32 cellular contexts compared by ENCODE assay signal in genomic region chr2:194214192-194214591, GRCh38.
DNase-seq lines count a peak whose midpoint lies in the region; ATAC-seq and TF ChIP-seq lines count a peak whose summit lies in the region.
"Had no signal": no experiment of that assay in that cellular context is flagged by ENCODE, and none has a peak within 500 bp of the region (broad histone marks: within the 10 kb centered on the region; RNA-seq: fewer than 3 reads in every experiment).

No MANE protein-coding gene starts in this region.

- H3K36me3 Mint-ChIP-seq in WTC11 (no peaks in the 10 kb centered on the region), Calu3 (ENCODE audit: insufficient read depth, unreplicated experiment) (no peaks in the 10 kb centered on the region)
- H3K36me3 Mint-ChIP-seq in effector memory CD8-positive, alpha-beta T cell (ENCODE audit: insufficient read depth): no peaks in the 10 kb centered on the region
- H3K36me3 Mint-ChIP-seq: CD14-positive monocyte; CD4-positive, alpha-beta memory T cell; CD4-positive, CD25-positive, alpha-beta regulatory T cell; CD8-positive, alpha-beta memory T cell; CD8-positive, alpha-beta T cell had no signal

- H3K36me3 ChIP-seq in adipocyte (ENCODE audit: control insufficient read depth, insufficient read depth, low read length, severe bottlenecking) (no peaks in the 10 kb centered on the region), subcutaneous abdominal adipose tissue (ENCODE audit: control insufficient read depth in 5 of 5, insufficient read depth in 5 of 5, low read length in 5 of 5) (no peaks in the 10 kb centered on the region), prostate gland (no peaks in the 10 kb centered on the region)
- H3K36me3 ChIP-seq: BE2C; BLaER1; BLaER1 treated with 17β-estradiol and CSF1 and Interleukin-3, amounts not matched to agents 10 nM and 100 nM had no signal

- TF ChIP-seq POLR2A in prostate gland (IDR thresholded peaks at IDR 0.05): no peak

- intact Hi-C loops in prostate gland (cut with DNase I) (no loop called here), Calu3 (cut with micrococcal nuclease; ENCODE audit: unreplicated experiment) (no loop called here)

- ATAC-seq in WTC11: no peak
- no peak for ATAC-seq in effector memory CD8-positive, alpha-beta T cell (replicated peaks)
- ATAC-seq: A549; CD8-positive, alpha-beta T cell had no signal

- peak overlapping the region; percentile 19 for H3K27ac ChIP-seq in subcutaneous abdominal adipose tissue (ENCODE audit: low read depth, low read length)
- H3K27ac ChIP-seq in prostate gland: no peak overlapping the region
- H3K27ac ChIP-seq: 22Rv1; A549; BLaER1; BLaER1 treated with 17β-estradiol and CSF1 and Interleukin-3, amounts not matched to agents 10 nM and 100 nM; C4-2B had no signal

- BruUV-seq in Calu3 (replicated peaks; lab: Mats Ljungman, UMichigan): no TSS peak

- H3K9ac ChIP-seq in adipocyte (ENCODE audit: low read length) (peak overlapping the region; percentile 42), subcutaneous abdominal adipose tissue (ENCODE audit: low read length in 5 of 5) (no peak overlapping the region)
- H3K9ac ChIP-seq: BLaER1; BLaER1 treated with 17β-estradiol and CSF1 and Interleukin-3, amounts not matched to agents 10 nM and 100 nM had no signal

- H3K27ac Mint-ChIP-seq in WTC11 (no peak overlapping the region), Calu3 (ENCODE audit: unreplicated experiment) (no peak overlapping the region)
- no peak overlapping the region for H3K27ac Mint-ChIP-seq in effector memory CD8-positive, alpha-beta T cell
- H3K27ac Mint-ChIP-seq: B cell; CD14-positive monocyte; CD4-positive, alpha-beta memory T cell; CD4-positive, alpha-beta T cell; CD4-positive, CD25-positive, alpha-beta regulatory T cell; CD8-positive, alpha-beta memory T cell; CD8-positive, alpha-beta T cell had no signal

- peaks cover 3% of the 10 kb centered on the region for H3K9me3 ChIP-seq in adipocyte (ENCODE audit: control insufficient read depth, low read length)
- H3K9me3 ChIP-seq in subcutaneous abdominal adipose tissue (ENCODE audit: control insufficient read depth in 5 of 5, low read length in 5 of 5): no peaks in the 10 kb centered on the region
- H3K9me3 ChIP-seq in prostate gland: no peaks in the 10 kb centered on the region
- H3K9me3 ChIP-seq: A549; BE2C; BLaER1; BLaER1 treated with 17β-estradiol and CSF1 and Interleukin-3, amounts not matched to agents 10 nM and 100 nM; Caco-2 had no signal

- H3K9me3 Mint-ChIP-seq in WTC11 (peaks cover under 1% of the 10 kb centered on the region; the same call in 1 of the 2 replicates), Calu3 (ENCODE audit: low read depth, unreplicated experiment) (peaks cover 7% of the 10 kb centered on the region)
- H3K9me3 Mint-ChIP-seq in effector memory CD8-positive, alpha-beta T cell: no peaks in the 10 kb centered on the region
- H3K9me3 Mint-ChIP-seq: CD4-positive, alpha-beta T cell had no signal

- DNase-seq in WTC11 (ENCODE audit: low spot score) (no peak), adipocyte (ENCODE audit: low read depth) (no peak), prostate gland (ENCODE audit: low spot score) (no peak), Calu3 (no peak)
- no peak for DNase-seq in effector memory CD8-positive, alpha-beta T cell
- DNase-seq: 8988T; ACHN; AML-193; BE2C; C1 segment of cervical spinal cord; Caco-2; CD4-positive, alpha-beta memory T cell; CD4-positive, alpha-beta T cell; CD4-positive, CD25-positive, alpha-beta regulatory T cell; CD8-positive, alpha-beta memory T cell; CD8-positive, alpha-beta T cell; COR-L47; DMS 273 treated with DMSO at 0.1 percent for 48 hours; DMS153; DMS53; DMS79; DMS79 treated with DMSO at 0.1 percent for 48 hours; DND-41; EL had no signal

- H3K4me1 ChIP-seq in adipocyte (ENCODE audit: control insufficient read depth, insufficient read depth, low read length) (peaks cover 7% of the 10 kb centered on the region), subcutaneous abdominal adipose tissue (ENCODE audit: control insufficient read depth in 5 of 5, insufficient read depth in 5 of 5, low read length in 5 of 5) (peaks cover 0 to 37% (median 3%) of the 10 kb centered on the region in 5 donors), prostate gland (replicated peaks) (no peaks in the 10 kb centered on the region)
- H3K4me1 ChIP-seq: A549; BE2C; BLaER1; BLaER1 treated with 17β-estradiol and CSF1 and Interleukin-3, amounts not matched to agents 10 nM and 100 nM; Caco-2 had no signal

- H3K27me3 ChIP-seq in adipocyte (replicated peaks; ENCODE audit: control insufficient read depth, insufficient read depth, low read length) (no peaks in the 10 kb centered on the region), subcutaneous abdominal adipose tissue (ENCODE audit: control insufficient read depth in 5 of 5, insufficient read depth in 4 of 5, low read length in 5 of 5) (no peaks in the 10 kb centered on the region), prostate gland (replicated peaks; ENCODE audit: insufficient read depth) (no peaks in the 10 kb centered on the region)
- H3K27me3 ChIP-seq: BE2C; BLaER1; BLaER1 treated with 17β-estradiol and CSF1 and Interleukin-3, amounts not matched to agents 10 nM and 100 nM had no signal

- POLR2A ChIA-PET in WTC11 (lab: Charles Lee): no interaction called here

- H3K27me3 Mint-ChIP-seq in WTC11 (ENCODE audit: low read depth): no peaks in the 10 kb centered on the region
- H3K27me3 Mint-ChIP-seq in effector memory CD8-positive, alpha-beta T cell: no peaks in the 10 kb centered on the region
- no peaks in the 10 kb centered on the region for H3K27me3 Mint-ChIP-seq in Calu3 (ENCODE audit: unreplicated experiment)
- H3K27me3 Mint-ChIP-seq: B cell; CD4-positive, alpha-beta memory T cell; CD4-positive, alpha-beta T cell; CD4-positive, CD25-positive, alpha-beta regulatory T cell had no signal

- CTCF ChIA-PET in WTC11 (lab: Charles Lee): no interaction called here
- CTCF ChIA-PET in Calu3 (lab: Charles Lee): no interaction called here

- H3K4me3 Mint-ChIP-seq in WTC11 (no peak overlapping the region), Calu3 (ENCODE audit: low read depth, unreplicated experiment) (no peak overlapping the region)
- no peak overlapping the region for H3K4me3 Mint-ChIP-seq in effector memory CD8-positive, alpha-beta T cell
- H3K4me3 Mint-ChIP-seq: B cell; CD14-positive monocyte; CD4-positive, alpha-beta memory T cell; CD4-positive, alpha-beta T cell; CD4-positive, CD25-positive, alpha-beta regulatory T cell; CD8-positive, alpha-beta memory T cell; CD8-positive, alpha-beta T cell had no signal

- no peaks in the 10 kb centered on the region for H3K4me1 Mint-ChIP-seq in WTC11
- H3K4me1 Mint-ChIP-seq in effector memory CD8-positive, alpha-beta T cell (ENCODE audit: low read depth in 2 of 2): no peaks in the 10 kb centered on the region
- peaks cover 13% of the 10 kb centered on the region for H3K4me1 Mint-ChIP-seq in Calu3 (ENCODE audit: low read depth, unreplicated experiment)
- H3K4me1 Mint-ChIP-seq: B cell; CD14-positive monocyte; CD4-positive, alpha-beta memory T cell; CD4-positive, CD25-positive, alpha-beta regulatory T cell; CD8-positive, alpha-beta memory T cell had no signal

- TF ChIP-seq CTCF in WTC11 (IDR thresholded peaks at IDR 0.05) (no peak), prostate gland (IDR thresholded peaks at IDR 0.05) (no peak), Calu3 (IDR thresholded peaks at IDR 0.05; ENCODE audit: unreplicated experiment) (no peak)

- no peak overlapping the region for H3K4me3 ChIP-seq in adipocyte (ENCODE audit: low read length)
- no peak overlapping the region for H3K4me3 ChIP-seq in subcutaneous abdominal adipose tissue (ENCODE audit: low read depth in 1 of 5, low read length in 5 of 5)
- H3K4me3 ChIP-seq in prostate gland: no peak overlapping the region
- H3K4me3 ChIP-seq: A549; BLaER1; BLaER1 treated with 17β-estradiol and CSF1 and Interleukin-3, amounts not matched to agents 10 nM and 100 nM had no signal

TF ChIP-seq in WTC11, 78 proteins besides CTCF, POLR2A, EP300 and RAD21:
- peak; percentile 92 for TF ChIP-seq HMGA2 (CRISPR knock-in tag; IDR thresholded peaks at IDR 0.05)
- no peak for TF ChIP-seq JAZF1 (CRISPR knock-in tag; IDR thresholded peaks at IDR 0.05)
TF ChIP-seq in WTC11: peak in this region for 1.
